Comparison of ENCODE assay signal across 27 cellular contexts in genomic region chr4:114827651-114828050, GRCh38.
A peak's percentile ranks its signal among the peaks of the same experiment; 100 is the strongest.
DNase-seq lines count a peak whose midpoint lies in the region; ATAC-seq and TF ChIP-seq lines count a peak whose summit lies in the region.
"Had no signal": no experiment of that assay in that cellular context is flagged by ENCODE, and none has a peak within 500 bp of the region (broad histone marks: within the 10 kb centered on the region; RNA-seq: fewer than 3 reads in every experiment).

No MANE protein-coding gene starts in this region.

- H3K36me3 ChIP-seq in neural progenitor cell = no peaks in the 10 kb centered on the region
- no peaks in the 10 kb centered on the region for H3K36me3 ChIP-seq in mesendoderm (ENCODE audit: control insufficient read depth, insufficient read depth, low read length)
- H3K36me3 ChIP-seq: MG63 had no signal

- intact Hi-C loops in dorsolateral prefrontal cortex (cut with DNase I) = no loop called here

- H4K5ac ChIP-seq in mesendoderm (ENCODE audit: low read length) = no peak overlapping the region

- H3K79me1 ChIP-seq in mesendoderm (ENCODE audit: low read length) = no peaks in the 10 kb centered on the region

- H2BK15ac ChIP-seq in mesendoderm (replicated peaks; ENCODE audit: low read depth) = no peak overlapping the region

- H3K36me3 Mint-ChIP-seq in neural progenitor cell = no peaks in the 10 kb centered on the region
- H3K36me3 Mint-ChIP-seq: CD8-positive, alpha-beta memory T cell had no signal

- H4K20me1 ChIP-seq in neural progenitor cell (ENCODE audit: low read depth) = no peaks in the 10 kb centered on the region

- TF ChIP-seq CTCF in neural progenitor cell (IDR thresholded peaks at IDR 0.05) (no peak), dorsolateral prefrontal cortex (IDR thresholded peaks at IDR 0.05 in 54 of 56, conservative IDR thresholded peaks at IDR 0.05 in 2 of 56; ENCODE audit: low read depth in 1 of 56, partially characterized antibody in 56 of 56) (no peak)

- no peaks in the 10 kb centered on the region for H3K4me1 Mint-ChIP-seq in neural progenitor cell
- H3K4me1 Mint-ChIP-seq: B cell; CD8-positive, alpha-beta memory T cell had no signal

- H3K27ac Mint-ChIP-seq in neural progenitor cell = no peak overlapping the region
- H3K27ac Mint-ChIP-seq: B cell; CD8-positive, alpha-beta memory T cell; T-helper 1 cell treated with Interleukin-12 subunit alpha and Interleukin-12 subunit beta and Interleukin-4 antibody, amounts not matched to agents 30 μg/mL and 1 μg/mL, for 36 hours had no signal

- H2AK5ac ChIP-seq in mesendoderm (ENCODE audit: low read length) = no peak overlapping the region

- WGBS in mesendoderm (ENCODE audit: extremely low coverage, insufficient coverage, low lambda C conversion rate) = no CpG with 5 or more reads among the region's 5 CpGs

- H3K23ac ChIP-seq in mesendoderm (ENCODE audit: low read length) = no peak overlapping the region

- H3K56ac ChIP-seq in mesendoderm (ENCODE audit: low read length) = no peak overlapping the region

- no peaks in the 10 kb centered on the region for H3K9me3 Mint-ChIP-seq in neural progenitor cell
- H3K9me3 Mint-ChIP-seq: T-helper 1 cell treated with Interleukin-12 subunit alpha and Interleukin-12 subunit beta and Interleukin-4 antibody, amounts not matched to agents 30 μg/mL and 1 μg/mL, for 36 hours had no signal

- peak overlapping the region; percentile 38 for H2AFZ ChIP-seq in neural progenitor cell (replicated peaks)
- H2AFZ ChIP-seq: PC-9 had no signal

- no peaks in the 10 kb centered on the region for H3F3A ChIP-seq in neural progenitor cell (ENCODE audit: low read depth)

- H3K27me3 ChIP-seq in neural progenitor cell = no peaks in the 10 kb centered on the region
- H3K27me3 ChIP-seq in mesendoderm (ENCODE audit: insufficient read depth, low read length, poor library complexity) = no peaks in the 10 kb centered on the region
- no peaks in the 10 kb centered on the region for H3K27me3 ChIP-seq in dorsolateral prefrontal cortex
- H3K27me3 ChIP-seq: MG63 had no signal

- DNase-seq in SIG-M5 treated with dmso at 0.1 percent for 504 hours (lab: John Stamatoyannopoulos, UW; ENCODE audit: unreplicated experiment) (peak; percentile 23), SIG-M5 (lab: John Stamatoyannopoulos, UW) (no peak), NOMO-1 (lab: John Stamatoyannopoulos, UW; ENCODE audit: unreplicated experiment in 2 of 2) (peak; percentile 16 to 61), OCI-M1 (lab: John Stamatoyannopoulos, UW) (peak; percentile 37), neural progenitor cell (ENCODE audit: low spot score) (no peak), mesendoderm (no peak), dorsolateral prefrontal cortex (no peak)
- DNase-seq: CD8-positive, alpha-beta memory T cell; DMS79 treated with DMSO at 0.1 percent for 48 hours; GF-D8; MG63; NCI-H1092 treated with DMSO at 0.1 percent for 48 hours; NCI-H1436; NCI-H187; NCI-H2081 treated with DMSO at 0.1 percent for 48 hours; NCI-H2171 treated with DMSO at 0.1 percent for 48 hours; NCI-H345; NCI-H524; NCI-H748 treated with DMSO at 0.1 percent for 48 hours; PC-9 had no signal

- H2BK5ac ChIP-seq in mesendoderm (ENCODE audit: low read length) = no peak overlapping the region

- H2BK120ac ChIP-seq in mesendoderm (ENCODE audit: low read depth, low read length) = no peak overlapping the region

- H3K27me3 Mint-ChIP-seq in neural progenitor cell (ENCODE audit: insufficient read depth, low read depth) = no peaks in the 10 kb centered on the region
- H3K27me3 Mint-ChIP-seq: B cell; CD8-positive, alpha-beta memory T cell had no signal

- no peak overlapping the region for H3K4me3 Mint-ChIP-seq in neural progenitor cell
- H3K4me3 Mint-ChIP-seq: B cell; CD8-positive, alpha-beta memory T cell; T-helper 1 cell treated with Interleukin-12 subunit alpha and Interleukin-12 subunit beta and Interleukin-4 antibody, amounts not matched to agents 30 μg/mL and 1 μg/mL, for 36 hours had no signal

- no peak for ATAC-seq in SK-N-SH treated with all-trans-retinoic acid at 6 μM for 48 hours
- ATAC-seq: K562, Right ventricle myocardium inferior had no signal

- H4K8ac ChIP-seq in mesendoderm (ENCODE audit: low read depth, low read length) = no peak overlapping the region

- no peak overlapping the region for H3K27ac ChIP-seq in neural progenitor cell
- H3K27ac ChIP-seq in mesendoderm (ENCODE audit: low read depth, low read length) = no peak overlapping the region
- H3K27ac ChIP-seq in dorsolateral prefrontal cortex = no peak overlapping the region
- H3K27ac ChIP-seq: 22Rv1, C4-2B, PC-9 had no signal

- H3K9me3 ChIP-seq in neural progenitor cell (ENCODE audit: low read depth) = no peaks in the 10 kb centered on the region
- H3K9me3 ChIP-seq: MG63 had no signal

- H3K4me2 ChIP-seq in neural progenitor cell = no peak overlapping the region
- no peak overlapping the region for H3K4me2 ChIP-seq in mesendoderm (ENCODE audit: low read length)
- H3K4me2 ChIP-seq: PC-9 had no signal

- no peak overlapping the region for H3K4ac ChIP-seq in mesendoderm (ENCODE audit: low read depth, low read length)

- no peak overlapping the region for H3K18ac ChIP-seq in mesendoderm (ENCODE audit: low read length)

- no peak overlapping the region for H3K4me3 ChIP-seq in neural progenitor cell
- no peak overlapping the region for H3K4me3 ChIP-seq in mesendoderm (ENCODE audit: low read length)
- H3K4me3 ChIP-seq in dorsolateral prefrontal cortex = no peak overlapping the region
- H3K4me3 ChIP-seq: K562, MG63, PC-9 had no signal

- H3K4me1 ChIP-seq in neural progenitor cell = no peaks in the 10 kb centered on the region
- no peaks in the 10 kb centered on the region for H3K4me1 ChIP-seq in mesendoderm (ENCODE audit: control insufficient read depth, low read depth, low read length)

- H3K79me2 ChIP-seq in neural progenitor cell (ENCODE audit: low read depth) (no peaks in the 10 kb centered on the region), mesendoderm (ENCODE audit: control insufficient read depth, insufficient read depth, low read length) (no peaks in the 10 kb centered on the region)

- H3K9ac ChIP-seq in neural progenitor cell = no peak overlapping the region
- H3K9ac ChIP-seq in mesendoderm (ENCODE audit: low read length) = no peak overlapping the region

TF ChIP-seq in SK-N-SH treated with all-trans-retinoic acid at 6 μM for 48 hours, 23 proteins besides CTCF, POLR2A, EP300 and RAD21 (continues in another document):
- no peak for TF ChIP-seq ISL1 (CRISPR knock-in tag; IDR thresholded peaks at IDR 0.05)
- TF ChIP-seq BACH2 (CRISPR knock-in tag; IDR thresholded peaks at IDR 0.05; ENCODE audit: borderline replicate concordance) = no peak
- no peak for TF ChIP-seq ZFP3 (CRISPR knock-in tag; IDR thresholded peaks at IDR 0.05)
- TF ChIP-seq ZFP30 (CRISPR knock-in tag; IDR thresholded peaks at IDR 0.05) = no peak
- no peak for TF ChIP-seq PPARA (CRISPR knock-in tag; IDR thresholded peaks at IDR 0.05; ENCODE audit: borderline replicate concordance)
- TF ChIP-seq ZC3H10 (CRISPR knock-in tag; IDR thresholded peaks at IDR 0.05) = no peak
- no peak for TF ChIP-seq CSDC2 (CRISPR knock-in tag; IDR thresholded peaks at IDR 0.05)
- TF ChIP-seq PATZ1 (CRISPR knock-in tag; IDR thresholded peaks at IDR 0.05; ENCODE audit: borderline replicate concordance) = no peak
- no peak for TF ChIP-seq OSR1 (CRISPR knock-in tag; IDR thresholded peaks at IDR 0.05)
- TF ChIP-seq CREB5 (CRISPR knock-in tag; IDR thresholded peaks at IDR 0.05; ENCODE audit: low read depth) = no peak
- no peak for TF ChIP-seq ESRRG (CRISPR knock-in tag; IDR thresholded peaks at IDR 0.05)
- TF ChIP-seq SNAI2 (CRISPR knock-in tag; IDR thresholded peaks at IDR 0.05) = no peak
- TF ChIP-seq CSRNP3 (CRISPR knock-in tag; IDR thresholded peaks at IDR 0.05) = no peak
- no peak for TF ChIP-seq ZNF8 (CRISPR knock-in tag; IDR thresholded peaks at IDR 0.05)
- no peak for TF ChIP-seq TCF4 (CRISPR knock-in tag; IDR thresholded peaks at IDR 0.05; ENCODE audit: borderline replicate concordance)
- no peak for TF ChIP-seq RARB (CRISPR knock-in tag; IDR thresholded peaks at IDR 0.05)

Comparison
In these comparisons a context has a peak if more than half of its experiments do, and no peak if none do; other contexts are left out.
1. DNase-seq: peak in SIG-M5 treated with dmso at 0.1 percent for 504 hours (single experiment), NOMO-1 (2 of 2) and OCI-M1 (single experiment); none in SIG-M5 (single experiment), neural progenitor cell (single experiment), mesendoderm (single experiment) and dorsolateral prefrontal cortex (0 of 10).